21 cellular contexts compared by ENCODE assay signal in genomic region chr3:124873241-124873640, GRCh38. TPM values are rescaled to one million over a fixed set of nuclear protein-coding genes. Genes with fewer than 3 reads are reported as not detected.
DNase-seq lines count a peak whose midpoint lies in the region; ATAC-seq and TF ChIP-seq lines count a peak whose summit lies in the region.
"Had no signal": no experiment of that assay in that cellular context is flagged by ENCODE, and none has a peak within 500 bp of the region (broad histone marks: within the 10 kb centered on the region; RNA-seq: fewer than 3 reads in every experiment).

No MANE protein-coding gene starts in this region.

- H3K27me3 Mint-ChIP-seq in WTC11 (ENCODE audit: low read depth), result no peaks in the 10 kb centered on the region

- no peak overlapping the region for H2AFZ ChIP-seq in mesenchymal stem cell (ENCODE audit: low read depth, low read length)

- no peak overlapping the region for H3K4me3 Mint-ChIP-seq in WTC11
- H3K4me3 Mint-ChIP-seq: CD8-positive, alpha-beta memory T cell had no signal

- TF ChIP-seq CTCF in WTC11 (IDR thresholded peaks at IDR 0.05) (no peak), sigmoid colon (IDR thresholded peaks at IDR 0.05) (no peak)

- peak overlapping the region; percentile 55; the same call in 1 of the 2 replicates for H3K27ac Mint-ChIP-seq in WTC11

- DNase-seq in ELF-1 (ENCODE audit: low read depth, low spot score), result peak; percentile 46
- no peak for DNase-seq in WTC11 (ENCODE audit: low spot score)
- no peak for DNase-seq in mesenchymal stem cell
- peak; percentile 1 for DNase-seq in sigmoid colon
- DNase-seq in cardiac septum (ENCODE audit: low spot score), result no peak
- DNase-seq in NCI-H146 treated with DMSO at 0.1 percent for 48 hours (lab: John Stamatoyannopoulos, UW; ENCODE audit: unreplicated experiment), result no peak
- DNase-seq in NCI-H774 (lab: John Stamatoyannopoulos, UW), result no peak
- DNase-seq: CD8-positive, alpha-beta memory T cell; H7; Kasumi-1; MM.1S; NCI-H1092; NCI-H1436 treated with DMSO at 0.1 percent for 48 hours; NCI-H2029 treated with DMSO at 0.1 percent for 48 hours; NCI-H2171 treated with DMSO at 0.1 percent for 48 hours; NCI-H446; NCI-H526 treated with DMSO at 0.1 percent for 48 hours; SHP77 had no signal

- TF ChIP-seq EP300 in sigmoid colon (IDR thresholded peaks at IDR 0.05), result no peak

- no peak overlapping the region for H3K14ac ChIP-seq in mesenchymal stem cell (ENCODE audit: low read length in 2 of 2)

- H2BK120ac ChIP-seq in mesenchymal stem cell (ENCODE audit: low read depth, low read length), result no peak overlapping the region

- no peak overlapping the region for H3K4me2 ChIP-seq in mesenchymal stem cell (ENCODE audit: low read length, poor library complexity, severe bottlenecking)

- no peak overlapping the region for H2BK12ac ChIP-seq in mesenchymal stem cell (ENCODE audit: low read length in 2 of 2)

- H3K79me1 ChIP-seq in mesenchymal stem cell (replicated peaks; ENCODE audit: low read length, poor library complexity, severe bottlenecking), result peaks cover 20% of the 10 kb centered on the region

- ATAC-seq in WTC11 (peak; percentile 27), HG03095 (IDR thresholded peaks at IDR 0.05; ENCODE audit: unreplicated experiment) (no peak)

- intact Hi-C loops in sigmoid colon (cut with DNase I), result no loop called here
- intact Hi-C loops in cardiac septum (cut with DNase I), result no loop called here

- peak overlapping the region; percentile 55 for H4K8ac ChIP-seq in mesenchymal stem cell (ENCODE audit: low read length)

- CTCF ChIA-PET in WTC11 (lab: Charles Lee), result no interaction called here

- H3K36me3 ChIP-seq in mesenchymal stem cell (ENCODE audit: control insufficient read depth in 1 of 2, insufficient read depth in 2 of 2, low read depth in 1 of 2, low read length in 2 of 2), result peaks cover 18 to 42% of the 10 kb centered on the region in 2 experiments
- peaks cover 0 to 22% (median 7%) of the 10 kb centered on the region in 4 donors for H3K36me3 ChIP-seq in sigmoid colon

- peaks cover 28% of the 10 kb centered on the region for H3K36me3 Mint-ChIP-seq in WTC11
- H3K36me3 Mint-ChIP-seq: CD8-positive, alpha-beta memory T cell had no signal

- no peak overlapping the region for H3K23ac ChIP-seq in mesenchymal stem cell (ENCODE audit: low read length in 2 of 2)

- H4K91ac ChIP-seq in mesenchymal stem cell (ENCODE audit: low read length), result no peak overlapping the region

- H3K9ac ChIP-seq in mesenchymal stem cell (ENCODE audit: low read length), result no peak overlapping the region
- H3K9ac ChIP-seq: BLaER1 treated with 17β-estradiol and CSF1 and Interleukin-3, amounts not matched to agents 10 nM and 100 nM had no signal

- H3K4me1 Mint-ChIP-seq in WTC11, result peaks cover 45% of the 10 kb centered on the region
- H3K4me1 Mint-ChIP-seq: CD8-positive, alpha-beta memory T cell had no signal

- H3K9me3 Mint-ChIP-seq in WTC11, result no peaks in the 10 kb centered on the region
- H3K9me3 Mint-ChIP-seq: CD8-positive, alpha-beta memory T cell had no signal

- no peak overlapping the region for H2BK15ac ChIP-seq in mesenchymal stem cell (ENCODE audit: low read depth, poor library complexity, severe bottlenecking)

- H3K27ac ChIP-seq in mesenchymal stem cell (ENCODE audit: low read length, poor library complexity, severe bottlenecking), result no peak overlapping the region
- H3K27ac ChIP-seq in sigmoid colon, result no peak overlapping the region
- H3K27ac ChIP-seq: BLaER1 treated with 17β-estradiol and CSF1 and Interleukin-3, amounts not matched to agents 10 nM and 100 nM; SK-N-MC had no signal

- no peak for TF ChIP-seq POLR2A in sigmoid colon (IDR thresholded peaks at IDR 0.05)

- H2AK5ac ChIP-seq in mesenchymal stem cell (ENCODE audit: low read length, severe bottlenecking), result no peak overlapping the region

- H3K4ac ChIP-seq in mesenchymal stem cell (ENCODE audit: low read depth in 1 of 2, low read length in 2 of 2), result peak overlapping the region in 1 of 2 experiments; percentile 76

- POLR2A ChIA-PET in WTC11 (lab: Charles Lee), result no interaction called here

- H3K27me3 ChIP-seq in mesenchymal stem cell (ENCODE audit: control insufficient read depth in 1 of 2, insufficient read depth in 1 of 2, low read length in 2 of 2) (no peaks in the 10 kb centered on the region), sigmoid colon (no peaks in the 10 kb centered on the region)
- H3K27me3 ChIP-seq: BLaER1 treated with 17β-estradiol and CSF1 and Interleukin-3, amounts not matched to agents 10 nM and 100 nM had no signal

- no peak overlapping the region for H2BK5ac ChIP-seq in mesenchymal stem cell (ENCODE audit: low read depth, low read length, poor library complexity, severe bottlenecking)

- no peak overlapping the region for H3K4me3 ChIP-seq in mesenchymal stem cell (ENCODE audit: insufficient read depth in 1 of 2, low read depth in 1 of 2, low read length in 2 of 2)
- H3K4me3 ChIP-seq in sigmoid colon, result no peak overlapping the region
- H3K4me3 ChIP-seq: BLaER1 treated with 17β-estradiol and CSF1 and Interleukin-3, amounts not matched to agents 10 nM and 100 nM; SK-N-MC had no signal

- no peaks in the 10 kb centered on the region for H3K9me3 ChIP-seq in mesenchymal stem cell (ENCODE audit: control insufficient read depth, low read length)
- no peaks in the 10 kb centered on the region for H3K9me3 ChIP-seq in sigmoid colon
- H3K9me3 ChIP-seq: BLaER1 treated with 17β-estradiol and CSF1 and Interleukin-3, amounts not matched to agents 10 nM and 100 nM had no signal

- no CpG with 5 or more reads among the region's 1 CpG for WGBS in mesenchymal stem cell
- whole genome bisulfite sequencing in sigmoid colon, 2 donors, result 81 to 97% methylated on average over 1 of the region's 1 CpG

- H3K18ac ChIP-seq in mesenchymal stem cell (ENCODE audit: low read depth in 1 of 2, low read length in 2 of 2), result no peak overlapping the region

- H3K4me1 ChIP-seq in mesenchymal stem cell (ENCODE audit: control insufficient read depth, insufficient read depth, low read depth, low read length) (peaks cover 15% of the 10 kb centered on the region), sigmoid colon (peaks cover 0 to 44% (median 23%) of the 10 kb centered on the region in 4 donors)

TF ChIP-seq in WTC11, 78 proteins besides CTCF, POLR2A, EP300 and RAD21 (continues in another document):
- no peak for TF ChIP-seq ZNF138 (CRISPR knock-in tag; conservative IDR thresholded peaks at IDR 0.05)
- TF ChIP-seq NFE2L1 (CRISPR knock-in tag; IDR thresholded peaks at IDR 0.05), result no peak
- TF ChIP-seq JUN (CRISPR knock-in tag; IDR thresholded peaks at IDR 0.05), result no peak
- no peak for TF ChIP-seq CREM (CRISPR knock-in tag; IDR thresholded peaks at IDR 0.05)
- no peak for TF ChIP-seq NR3C1 (CRISPR knock-in tag; conservative IDR thresholded peaks at IDR 0.05; ENCODE audit: low read depth)
- TF ChIP-seq, protein P1, sequence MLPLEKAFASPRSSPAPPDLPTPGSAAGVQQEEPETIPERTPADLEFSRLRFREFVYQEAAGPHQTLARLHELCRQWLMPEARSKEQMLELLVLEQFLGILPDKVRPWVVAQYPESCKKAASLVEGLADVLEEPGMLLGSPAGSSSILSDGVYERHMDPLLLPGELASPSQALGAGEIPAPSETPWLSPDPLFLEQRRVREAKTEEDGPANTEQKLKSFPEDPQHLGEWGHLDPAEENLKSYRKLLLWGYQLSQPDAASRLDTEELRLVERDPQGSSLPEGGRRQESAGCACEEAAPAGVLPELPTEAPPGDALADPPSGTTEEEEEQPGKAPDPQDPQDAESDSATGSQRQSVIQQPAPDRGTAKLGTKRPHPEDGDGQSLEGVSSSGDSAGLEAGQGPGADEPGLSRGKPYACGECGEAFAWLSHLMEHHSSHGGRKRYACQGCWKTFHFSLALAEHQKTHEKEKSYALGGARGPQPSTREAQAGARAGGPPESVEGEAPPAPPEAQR (CRISPR knock-in tag; IDR thresholded peaks at IDR 0.05), result no peak
- TF ChIP-seq, protein P2, sequence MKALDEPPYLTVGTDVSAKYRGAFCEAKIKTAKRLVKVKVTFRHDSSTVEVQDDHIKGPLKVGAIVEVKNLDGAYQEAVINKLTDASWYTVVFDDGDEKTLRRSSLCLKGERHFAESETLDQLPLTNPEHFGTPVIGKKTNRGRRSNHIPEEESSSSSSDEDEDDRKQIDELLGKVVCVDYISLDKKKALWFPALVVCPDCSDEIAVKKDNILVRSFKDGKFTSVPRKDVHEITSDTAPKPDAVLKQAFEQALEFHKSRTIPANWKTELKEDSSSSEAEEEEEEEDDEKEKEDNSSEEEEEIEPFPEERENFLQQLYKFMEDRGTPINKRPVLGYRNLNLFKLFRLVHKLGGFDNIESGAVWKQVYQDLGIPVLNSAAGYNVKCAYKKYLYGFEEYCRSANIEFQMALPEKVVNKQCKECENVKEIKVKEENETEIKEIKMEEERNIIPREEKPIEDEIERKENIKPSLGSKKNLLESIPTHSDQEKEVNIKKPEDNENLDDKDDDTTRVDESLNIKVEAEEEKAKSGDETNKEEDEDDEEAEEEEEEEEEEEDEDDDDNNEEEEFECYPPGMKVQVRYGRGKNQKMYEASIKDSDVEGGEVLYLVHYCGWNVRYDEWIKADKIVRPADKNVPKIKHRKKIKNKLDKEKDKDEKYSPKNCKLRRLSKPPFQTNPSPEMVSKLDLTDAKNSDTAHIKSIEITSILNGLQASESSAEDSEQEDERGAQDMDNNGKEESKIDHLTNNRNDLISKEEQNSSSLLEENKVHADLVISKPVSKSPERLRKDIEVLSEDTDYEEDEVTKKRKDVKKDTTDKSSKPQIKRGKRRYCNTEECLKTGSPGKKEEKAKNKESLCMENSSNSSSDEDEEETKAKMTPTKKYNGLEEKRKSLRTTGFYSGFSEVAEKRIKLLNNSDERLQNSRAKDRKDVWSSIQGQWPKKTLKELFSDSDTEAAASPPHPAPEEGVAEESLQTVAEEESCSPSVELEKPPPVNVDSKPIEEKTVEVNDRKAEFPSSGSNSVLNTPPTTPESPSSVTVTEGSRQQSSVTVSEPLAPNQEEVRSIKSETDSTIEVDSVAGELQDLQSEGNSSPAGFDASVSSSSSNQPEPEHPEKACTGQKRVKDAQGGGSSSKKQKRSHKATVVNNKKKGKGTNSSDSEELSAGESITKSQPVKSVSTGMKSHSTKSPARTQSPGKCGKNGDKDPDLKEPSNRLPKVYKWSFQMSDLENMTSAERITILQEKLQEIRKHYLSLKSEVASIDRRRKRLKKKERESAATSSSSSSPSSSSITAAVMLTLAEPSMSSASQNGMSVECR (CRISPR knock-in tag; IDR thresholded peaks at IDR 0.05; ENCODE audit: borderline replicate concordance), result no peak
- TF ChIP-seq ZNF671 (CRISPR knock-in tag; IDR thresholded peaks at IDR 0.05), result no peak

RNA-seq across cellular contexts. Expression of gene ITGB5, which starts 13.9 kb away (rescaled TPM):
- total RNA-seq in WTC11 (2021) (292 to 339 TPM (median 296 TPM) in 3 replicates), sigmoid colon (100 to 1,000 TPM in 2 of 4 donors, 10 to 100 TPM in 2; 89.2 to 203 (median 125) TPM), cardiac septum (180 TPM)
- 478 TPM for polyA plus RNA-seq in mesenchymal stem cell (2013, experiment 1 of 2)
- polyA plus RNA-seq in mesenchymal stem cell (2013, experiment 2 of 2), result 472 TPM
- polyA plus RNA-seq in sigmoid colon, result 10 to 100 TPM; 15.0 to 27.0 (median 22.7) TPM

Comparison
In these comparisons a context has a peak if more than half of its experiments do, and no peak if none do; other contexts are left out.
1. DNase-seq: peak in ELF-1 (single experiment) and sigmoid colon (single experiment); none in WTC11 (single experiment), mesenchymal stem cell (single experiment), cardiac septum (single experiment), NCI-H146 treated with DMSO at 0.1 percent for 48 hours (single experiment) and NCI-H774 (single experiment).